In the genomic region with DNA sequence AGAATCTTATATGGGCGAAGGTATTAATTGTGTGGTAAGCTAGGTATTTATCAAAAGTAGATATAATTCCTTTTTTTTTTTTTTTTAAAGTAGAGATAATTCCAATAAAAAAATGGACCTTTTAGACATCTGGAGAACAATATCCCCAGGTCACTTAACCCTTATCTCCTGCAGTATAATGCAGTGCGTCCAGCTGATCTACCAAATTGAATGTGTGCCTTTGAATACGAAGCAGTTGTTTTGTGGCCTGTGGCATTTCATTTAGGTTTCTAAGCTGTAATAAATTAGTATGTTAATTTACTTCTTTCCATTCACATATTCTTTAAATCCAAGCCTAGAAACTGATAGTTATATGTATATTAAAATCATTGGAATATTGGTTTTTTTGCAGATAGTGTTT, we compare ENCODE assay signal across 22 cellular contexts. TPM values are rescaled to one million over a fixed set of nuclear protein-coding genes. Genes with fewer than 3 reads are reported as not detected.
DNase-seq lines count a peak whose midpoint lies in the region; ATAC-seq, FAIRE-seq and TF ChIP-seq lines count a peak whose summit lies in the region.
"Had no signal": no experiment of that assay in that cellular context is flagged by ENCODE, and none has a peak within 500 bp of the region (broad histone marks: within the 10 kb centered on the region; RNA-seq: fewer than 3 reads in every experiment).

No MANE protein-coding gene starts in this region.

- POLR2A ChIA-PET in A549 (lab: Yijun Ruan, JAX) = interaction anchor here (1.2 kb wide), 2 partner anchors 245 to 409 kb away, joined by 4 read pairs; no protein-coding TSS in a partner anchor
- POLR2A ChIA-PET in naive thymus-derived CD4-positive, alpha-beta T cell (lab: Charles Lee) = interaction anchor here (0.7 to 1.2 kb wide), 8 partner anchors 8 to 653 kb away, joined by 3 to 5 read pairs (median 3); no protein-coding TSS in a partner anchor

- peak overlapping the region in 1 of 5 experiments; percentile 90 for H3K27ac Mint-ChIP-seq in brain
- H3K27ac Mint-ChIP-seq in naive thymus-derived CD4-positive, alpha-beta T cell = no peak overlapping the region
- H3K27ac Mint-ChIP-seq: activated naive CD4-positive, alpha-beta T cell treated with anti-CD3 and anti-CD28 coated beads, Interleukin-2, amount 50 U/mL, for 24 hours; activated T-helper 17 cell treated with anti-CD3 and anti-CD28 coated beads, Interleukin-2, amount 50 U/mL, for 72 hours; stimulated activated effector memory CD8-positive, alpha-beta T cell treated with anti-CD3 and anti-CD28 coated beads, Interleukin-12 subunit alpha, Interleukin-12 subunit beta, amount 100 ng/mL, for 72 hours had no signal

- peak overlapping the region; percentile 90 to 98 (median 94) for H3K4me3 Mint-ChIP-seq in brain
- no peak overlapping the region for H3K4me3 Mint-ChIP-seq in naive thymus-derived CD4-positive, alpha-beta T cell
- H3K4me3 Mint-ChIP-seq: activated naive CD4-positive, alpha-beta T cell treated with anti-CD3 and anti-CD28 coated beads, Interleukin-2, amount 50 U/mL, for 24 hours had no signal

- no peaks in the 10 kb centered on the region for H3K36me3 Mint-ChIP-seq in brain
- peaks cover 0 to 5% (median 0%) of the 10 kb centered on the region in 5 donors for H3K36me3 Mint-ChIP-seq in naive thymus-derived CD4-positive, alpha-beta T cell
- H3K36me3 Mint-ChIP-seq: activated naive CD4-positive, alpha-beta T cell treated with anti-CD3 and anti-CD28 coated beads, Interleukin-2, amount 50 U/mL, for 24 hours had no signal

- no peak overlapping the region for H3K4me2 ChIP-seq in A549

- DNase-seq in A549 (ENCODE audit: low read depth in 1 of 2, low spot score in 1 of 2) (no peak), GM18507 (ENCODE audit: extremely low spot score, insufficient read length, low read depth) (no peak), OCI-M1 (lab: John Stamatoyannopoulos, UW) (peak; percentile 60), psoas muscle (no peak), NCI-H2107 treated with DMSO at 0.1 percent for 48 hours (lab: John Stamatoyannopoulos, UW; ENCODE audit: unreplicated experiment) (no peak)
- no peak for DNase-seq in naive thymus-derived CD4-positive, alpha-beta T cell
- DNase-seq: activated CD4-positive, alpha-beta T cell treated with anti-CD3 and anti-CD28 coated beads, Interleukin-2, amount 50 U/mL, for 48 hours; colonic mucosa; effector CD8-positive, alpha-beta T cell; lower lobe of right lung; T1000 had no signal

- intact Hi-C loops in psoas muscle (cut with DNase I) = no loop called here
- intact Hi-C loops in naive thymus-derived CD4-positive, alpha-beta T cell (cut with micrococcal nuclease) = loop anchor here (1.0 to 10.0 kb wide), 9 partner anchors 219 to 1869 kb away; no protein-coding TSS in a partner anchor

- WGBS in A549 (ENCODE audit: missing lambda C conversion rate) = 69% methylated on average over 3 of the region's 3 CpGs
- WGBS in psoas muscle, 3 donors = 94 to 98% (median 95%) methylated on average over 3 of the region's 3 CpGs

- no peaks in the 10 kb centered on the region for H3K9me3 Mint-ChIP-seq in brain
- H3K9me3 Mint-ChIP-seq in naive thymus-derived CD4-positive, alpha-beta T cell = no peaks in the 10 kb centered on the region
- H3K9me3 Mint-ChIP-seq: activated naive CD4-positive, alpha-beta T cell treated with anti-CD3 and anti-CD28 coated beads, Interleukin-2, amount 50 U/mL, for 24 hours; activated T-helper 17 cell treated with anti-CD3 and anti-CD28 coated beads, Interleukin-2, amount 50 U/mL, for 72 hours; stimulated activated effector memory CD8-positive, alpha-beta T cell treated with anti-CD3 and anti-CD28 coated beads, Interleukin-12 subunit alpha, Interleukin-12 subunit beta, amount 100 ng/mL, for 72 hours had no signal

- H3K9me3 ChIP-seq in A549 = no peaks in the 10 kb centered on the region
- H3K9me3 ChIP-seq in psoas muscle = no peaks in the 10 kb centered on the region
- H3K9me3 ChIP-seq in naive thymus-derived CD4-positive, alpha-beta T cell (ENCODE audit: control insufficient read depth in 2 of 3, low read length in 3 of 3) = no peaks in the 10 kb centered on the region
- H3K9me3 ChIP-seq: BLaER1 treated with 17β-estradiol and CSF1 and Interleukin-3, amounts not matched to agents 10 nM and 100 nM; colonic mucosa; heart right ventricle; lower lobe of right lung; mucosa of descending colon had no signal

- no peak overlapping the region for H3K4me3 ChIP-seq in A549
- H3K4me3 ChIP-seq in psoas muscle = no peak overlapping the region
- no peak overlapping the region for H3K4me3 ChIP-seq in naive thymus-derived CD4-positive, alpha-beta T cell (ENCODE audit: low read length)
- H3K4me3 ChIP-seq: BLaER1 treated with 17β-estradiol and CSF1 and Interleukin-3, amounts not matched to agents 10 nM and 100 nM; cardiac muscle cell; colonic mucosa; lower lobe of right lung; mucosa of descending colon had no signal

- TF ChIP-seq POLR2A in A549 (IDR thresholded peaks at IDR 0.05; ENCODE audit: low read length) = no peak

- TF ChIP-seq CTCF in A549 (IDR thresholded peaks at IDR 0.05) (no peak), brain (conservative IDR thresholded peaks at IDR 0.05) (no peak), psoas muscle (IDR thresholded peaks at IDR 0.05) (no peak)

- TF ChIP-seq EP300 in A549 (IDR thresholded peaks at IDR 0.05) = no peak

- no peaks in the 10 kb centered on the region for H3K36me3 ChIP-seq in psoas muscle (ENCODE audit: insufficient read depth in 1 of 2, low read depth in 1 of 2)
- H3K36me3 ChIP-seq in naive thymus-derived CD4-positive, alpha-beta T cell (ENCODE audit: control insufficient read depth in 2 of 3, insufficient read depth in 3 of 3, low read length in 3 of 3) = peaks cover 0 to 12% (median 0%) of the 10 kb centered on the region in 3 experiments
- H3K36me3 ChIP-seq: BLaER1 treated with 17β-estradiol and CSF1 and Interleukin-3, amounts not matched to agents 10 nM and 100 nM; cardiac muscle cell; colonic mucosa; heart right ventricle; lower lobe of right lung had no signal

- FAIRE-seq in A549 (lab: Jason Lieb, UNC) = peak; percentile 18
- FAIRE-seq in GM18507 (lab: Jason Lieb, UNC) = peak; percentile 41

- TF ChIP-seq RAD21 in A549 (conservative IDR thresholded peaks at IDR 0.05 in 1 of 2, IDR thresholded peaks at IDR 0.05 in 1 of 2) = no peak

- H3K4me1 ChIP-seq in A549 = peaks cover 14% of the 10 kb centered on the region; the same call in 2 of the 3 replicates
- H3K4me1 ChIP-seq in psoas muscle = peaks cover 5% of the 10 kb centered on the region
- H3K4me1 ChIP-seq in naive thymus-derived CD4-positive, alpha-beta T cell (ENCODE audit: control insufficient read depth in 2 of 2, insufficient read depth in 2 of 2, low read length in 2 of 2) = peaks cover 0 to 21% of the 10 kb centered on the region in 2 donors
- H3K4me1 ChIP-seq: colonic mucosa had no signal

- H3K27me3 Mint-ChIP-seq in brain = peaks cover 17% of the 10 kb centered on the region
- no peaks in the 10 kb centered on the region for H3K27me3 Mint-ChIP-seq in naive thymus-derived CD4-positive, alpha-beta T cell
- H3K27me3 Mint-ChIP-seq: activated naive CD4-positive, alpha-beta T cell treated with anti-CD3 and anti-CD28 coated beads, Interleukin-2, amount 50 U/mL, for 24 hours; activated T-helper 17 cell treated with anti-CD3 and anti-CD28 coated beads, Interleukin-2, amount 50 U/mL, for 72 hours had no signal

- H3K27me3 ChIP-seq in psoas muscle (ENCODE audit: insufficient read depth in 3 of 3, low read length in 2 of 3) = no peaks in the 10 kb centered on the region
- no peaks in the 10 kb centered on the region for H3K27me3 ChIP-seq in naive thymus-derived CD4-positive, alpha-beta T cell (ENCODE audit: control insufficient read depth in 2 of 2, insufficient read depth in 2 of 2, low read length in 2 of 2)
- H3K27me3 ChIP-seq: BLaER1 treated with 17β-estradiol and CSF1 and Interleukin-3, amounts not matched to agents 10 nM and 100 nM; cardiac muscle cell; colonic mucosa; heart right ventricle had no signal

- peaks cover 60% of the 10 kb centered on the region for H3K4me1 Mint-ChIP-seq in brain
- H3K4me1 Mint-ChIP-seq in naive thymus-derived CD4-positive, alpha-beta T cell = peaks cover 32 to 63% (median 52%) of the 10 kb centered on the region in 7 donors

- no peak overlapping the region for H3K27ac ChIP-seq in A549
- H3K27ac ChIP-seq in psoas muscle = no peak overlapping the region
- no peak overlapping the region for H3K27ac ChIP-seq in naive thymus-derived CD4-positive, alpha-beta T cell (ENCODE audit: low read depth, low read length)
- H3K27ac ChIP-seq: BLaER1 treated with 17β-estradiol and CSF1 and Interleukin-3, amounts not matched to agents 10 nM and 100 nM; cardiac muscle cell; colonic mucosa; heart right ventricle; HL-60; lower lobe of right lung had no signal

- CTCF ChIA-PET in A549 (lab: Yijun Ruan, JAX) = interaction anchor here (0.6 to 9.2 kb wide), 24 partner anchors 10 to 659 kb away, joined by 3 to 137 read pairs (median 4); no protein-coding TSS in a partner anchor
- CTCF ChIA-PET in naive thymus-derived CD4-positive, alpha-beta T cell (lab: Charles Lee) = interaction anchor here (0.6 to 5.3 kb wide), 33 partner anchors 9 to 1874 kb away, joined by 3 to 81 read pairs (median 4); no protein-coding TSS in a partner anchor

- ATAC-seq in A549 = no peak
- no peak for ATAC-seq in psoas muscle
- no peak for ATAC-seq in naive thymus-derived CD4-positive, alpha-beta T cell
- no peak for ATAC-seq in HG03378 (IDR thresholded peaks at IDR 0.05; ENCODE audit: unreplicated experiment)
- ATAC-seq: activated T-helper 17 cell treated with anti-CD3 and anti-CD28 coated beads, Interleukin-2, amount 50 U/mL, for 72 hours; heart right ventricle; lower lobe of right lung; mucosa of descending colon; sciatic nerve; stimulated activated effector memory CD8-positive, alpha-beta T cell treated with anti-CD3 and anti-CD28 coated beads, Interleukin-12 subunit alpha, Interleukin-12 subunit beta, amount 100 ng/mL, for 72 hours had no signal

RNA-seq across cellular contexts. Expression of gene FUT8, which starts 3.1 kb away (rescaled TPM):
- 20.3 and 27.5 TPM in 2 replicates for polyA plus RNA-seq in A549 (2011; rRNA removed)
- 5.6 and 6.7 TPM in 2 replicates for polyA plus RNA-seq in A549 (2012; cell fraction: cytosol; rRNA removed)
- 3.2 and 4.7 TPM in 2 replicates for polyA plus RNA-seq in A549 (2012; cell fraction: nucleus; rRNA removed)
- polyA plus RNA-seq in A549 (2017; fragmentation: RNase III; extraction: RNeasy Plus Mini Kit Qiagen cat#74134 plus additional on column Dnase treatment) = 21.3 to 25.8 TPM (median 22.9 TPM) in 3 replicates
- polyA minus RNA-seq in A549 (2011; rRNA and poly(A)+ RNA removed) = 21.2 and 22.4 TPM in 2 replicates
- 25.5 TPM for polyA plus RNA-seq in brain (ENCODE audit: insufficient read depth, low read depth, low replicate concordance)
- total RNA-seq in psoas muscle = 1 to 10 TPM; 4.1 to 8.6 (median 6.7) TPM
- 1 to 10 TPM; 3.2 to 7.4 (median 3.4) TPM for polyA plus RNA-seq in psoas muscle
- 100 to 1,000 TPM in 1 of 5 experiments, 10 to 100 TPM in 4; 38.4 to 107 (median 43.4) TPM for total RNA-seq in naive thymus-derived CD4-positive, alpha-beta T cell
- 10 to 100 TPM; 11.1 to 11.2 TPM for polyA plus RNA-seq in naive thymus-derived CD4-positive, alpha-beta T cell

Comparison
In these comparisons a context has a peak if more than half of its experiments do, and no peak if none do; other contexts are left out.
1. H3K4me3 Mint-ChIP-seq: peak in brain (5 of 5); none in naive thymus-derived CD4-positive, alpha-beta T cell (0 of 10).
2. intact Hi-C loops: an anchor here in naive thymus-derived CD4-positive, alpha-beta T cell (1.0 to 10.0 kb wide); none called in psoas muscle.